ENCODE assay signal across 8 cellular contexts in the genomic region with DNA sequence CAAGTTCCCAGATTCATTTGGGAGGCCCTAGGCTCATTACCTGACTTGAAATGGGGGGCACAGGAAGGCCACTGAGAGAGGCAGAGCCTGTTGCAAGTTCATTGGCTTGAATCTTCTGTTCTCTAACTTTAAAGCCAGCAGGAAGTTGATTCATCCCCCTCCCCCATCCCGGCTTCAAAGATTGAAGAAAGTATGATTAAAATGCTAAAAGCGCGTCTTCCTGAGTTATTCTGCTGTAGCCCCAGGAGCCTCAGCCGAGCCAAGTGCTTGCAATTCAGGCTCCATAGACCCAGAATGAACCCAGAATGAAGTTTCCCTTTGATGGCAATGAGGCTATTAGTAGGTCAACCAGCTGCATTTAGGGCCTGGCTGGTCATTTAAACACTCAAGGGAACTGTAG. TPM values are rescaled to one million over a fixed set of nuclear protein-coding genes. Genes with fewer than 3 reads are reported as not detected.
DNase-seq lines count a peak whose midpoint lies in the region; ATAC-seq and TF ChIP-seq lines count a peak whose summit lies in the region.

No MANE protein-coding gene starts in this region.

- no peaks in the 10 kb centered on the region for H3K4me1 ChIP-seq in upper lobe of right lung

- no peaks in the 10 kb centered on the region for H3K36me3 Mint-ChIP-seq in activated naive CD8-positive, alpha-beta T cell treated with anti-CD3 and anti-CD28 coated beads for 36 hours
- H3K36me3 Mint-ChIP-seq in immature natural killer cell = peaks cover 0 to 7% (median 0%) of the 10 kb centered on the region in 3 donors

- intact Hi-C loops in Right ventricle myocardium inferior (cut with DNase I) = no loop called here
- intact Hi-C loops in cardiac septum (cut with DNase I) = no loop called here
- intact Hi-C loops in upper lobe of right lung (cut with DNase I) = no loop called here

- H3K36me3 ChIP-seq in upper lobe of right lung = no peaks in the 10 kb centered on the region

- peak; percentile 87 for ATAC-seq in Right ventricle myocardium inferior
- no peak for ATAC-seq in upper lobe of right lung
- ATAC-seq in HG03108 (IDR thresholded peaks at IDR 0.05; ENCODE audit: unreplicated experiment) = no peak

- H3K4me3 Mint-ChIP-seq in activated naive CD8-positive, alpha-beta T cell treated with anti-CD3 and anti-CD28 coated beads for 36 hours = peak overlapping the region; percentile 50
- peak overlapping the region in 2 of 5 donors; percentile 21 to 45 for H3K4me3 Mint-ChIP-seq in immature natural killer cell

- H3K27me3 Mint-ChIP-seq in activated naive CD8-positive, alpha-beta T cell treated with anti-CD3 and anti-CD28 coated beads for 36 hours = no peaks in the 10 kb centered on the region
- H3K27me3 Mint-ChIP-seq in immature natural killer cell (ENCODE audit: low read depth in 3 of 3) = peaks cover 2 to 3% (median 2%) of the 10 kb centered on the region in 3 donors

- no peak for TF ChIP-seq CTCF in upper lobe of right lung (IDR thresholded peaks at IDR 0.05)

- no peak overlapping the region for H3K4me3 ChIP-seq in upper lobe of right lung

- H3K27me3 ChIP-seq in upper lobe of right lung = no peaks in the 10 kb centered on the region

- H3K4me1 Mint-ChIP-seq in activated naive CD8-positive, alpha-beta T cell treated with anti-CD3 and anti-CD28 coated beads for 36 hours = peaks cover 11% of the 10 kb centered on the region
- H3K4me1 Mint-ChIP-seq in immature natural killer cell = peaks cover 9 to 10% of the 10 kb centered on the region in 2 donors

- H3K27ac ChIP-seq in upper lobe of right lung = peak overlapping the region; percentile 30

- no peaks in the 10 kb centered on the region for H3K9me3 Mint-ChIP-seq in activated naive CD8-positive, alpha-beta T cell treated with anti-CD3 and anti-CD28 coated beads for 36 hours
- no peaks in the 10 kb centered on the region for H3K9me3 Mint-ChIP-seq in immature natural killer cell

- H3K9me3 ChIP-seq in upper lobe of right lung = no peaks in the 10 kb centered on the region

- H3K27ac Mint-ChIP-seq in activated naive CD8-positive, alpha-beta T cell treated with anti-CD3 and anti-CD28 coated beads for 36 hours = peak overlapping the region; percentile 48
- H3K27ac Mint-ChIP-seq in immature natural killer cell = peak overlapping the region in 3 of 6 donors; percentile 22 to 69 (median 57)

- no peak for DNase-seq in Right ventricle myocardium inferior (ENCODE audit: missing footprints)
- no peak for DNase-seq in cardiac septum (ENCODE audit: low spot score)
- DNase-seq in activated naive CD8-positive, alpha-beta T cell treated with anti-CD3 and anti-CD28 coated beads for 36 hours = no peak
- DNase-seq in iris pigment epithelial cell (ENCODE audit: low read depth) = peak; percentile 81
- DNase-seq in upper lobe of right lung = no peak
- no peak for DNase-seq in immature natural killer cell
- no peak for DNase-seq in C1 segment of cervical spinal cord (lab: John Stamatoyannopoulos, UW)

RNA-seq across cellular contexts. Expression of a gene that starts 14.7 kb away (rescaled TPM):
- 15.1 TPM for total RNA-seq in Right ventricle myocardium inferior
- 3.5 TPM for total RNA-seq in cardiac septum
- total RNA-seq in activated naive CD8-positive, alpha-beta T cell treated with anti-CD3 and anti-CD28 coated beads for 36 hours = 1 to 10 TPM; 1.5 to 1.7 TPM
- 7.5 TPM for total RNA-seq in upper lobe of right lung
- 1 to 10 TPM; 1.2 to 3.3 (median 3.3) TPM for polyA plus RNA-seq in immature natural killer cell

RNA-seq across cellular contexts. Expression of a gene that starts 43.0 kb away (rescaled TPM):
- total RNA-seq in Right ventricle myocardium inferior (2.2 TPM), cardiac septum (2.0 TPM), upper lobe of right lung (5.9 TPM)
- total RNA-seq in activated naive CD8-positive, alpha-beta T cell treated with anti-CD3 and anti-CD28 coated beads for 36 hours = 1 to 10 TPM; 1.3 to 1.7 TPM
- under 1 TPM in 2 of 3 donors, not detected in 1; 0.48 to 0.75 TPM for polyA plus RNA-seq in immature natural killer cell
